Comparison of ENCODE assay signal across 1 cellular context in the genomic region with DNA sequence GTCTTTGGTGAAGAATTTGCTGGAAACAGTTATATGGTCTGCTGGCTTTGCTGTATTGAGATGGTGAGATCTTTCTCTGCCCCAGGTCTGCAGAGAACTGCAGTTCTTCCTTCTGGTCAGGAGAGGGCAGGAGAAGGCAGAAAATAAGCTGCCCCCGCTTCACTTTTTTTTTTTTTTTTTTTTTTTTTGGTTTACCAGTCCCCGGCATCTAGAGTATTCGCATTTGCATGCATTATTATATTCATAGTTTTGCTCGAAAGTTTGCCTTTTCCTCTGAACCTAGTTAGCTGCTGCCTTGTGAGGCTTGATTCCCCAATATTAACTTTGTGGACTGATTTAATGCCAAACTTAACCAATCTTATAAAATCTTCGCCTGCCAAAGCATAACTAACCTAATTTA.
A peak's percentile ranks its signal among the peaks of the same experiment; 100 is the strongest.
TF ChIP-seq lines count a peak whose summit lies in the region.

No MANE protein-coding gene starts in this region.

TF ChIP-seq in GM12878, 131 proteins besides CTCF, POLR2A, EP300 and RAD21 (continued from another document):
- TF ChIP-seq, protein P1, sequence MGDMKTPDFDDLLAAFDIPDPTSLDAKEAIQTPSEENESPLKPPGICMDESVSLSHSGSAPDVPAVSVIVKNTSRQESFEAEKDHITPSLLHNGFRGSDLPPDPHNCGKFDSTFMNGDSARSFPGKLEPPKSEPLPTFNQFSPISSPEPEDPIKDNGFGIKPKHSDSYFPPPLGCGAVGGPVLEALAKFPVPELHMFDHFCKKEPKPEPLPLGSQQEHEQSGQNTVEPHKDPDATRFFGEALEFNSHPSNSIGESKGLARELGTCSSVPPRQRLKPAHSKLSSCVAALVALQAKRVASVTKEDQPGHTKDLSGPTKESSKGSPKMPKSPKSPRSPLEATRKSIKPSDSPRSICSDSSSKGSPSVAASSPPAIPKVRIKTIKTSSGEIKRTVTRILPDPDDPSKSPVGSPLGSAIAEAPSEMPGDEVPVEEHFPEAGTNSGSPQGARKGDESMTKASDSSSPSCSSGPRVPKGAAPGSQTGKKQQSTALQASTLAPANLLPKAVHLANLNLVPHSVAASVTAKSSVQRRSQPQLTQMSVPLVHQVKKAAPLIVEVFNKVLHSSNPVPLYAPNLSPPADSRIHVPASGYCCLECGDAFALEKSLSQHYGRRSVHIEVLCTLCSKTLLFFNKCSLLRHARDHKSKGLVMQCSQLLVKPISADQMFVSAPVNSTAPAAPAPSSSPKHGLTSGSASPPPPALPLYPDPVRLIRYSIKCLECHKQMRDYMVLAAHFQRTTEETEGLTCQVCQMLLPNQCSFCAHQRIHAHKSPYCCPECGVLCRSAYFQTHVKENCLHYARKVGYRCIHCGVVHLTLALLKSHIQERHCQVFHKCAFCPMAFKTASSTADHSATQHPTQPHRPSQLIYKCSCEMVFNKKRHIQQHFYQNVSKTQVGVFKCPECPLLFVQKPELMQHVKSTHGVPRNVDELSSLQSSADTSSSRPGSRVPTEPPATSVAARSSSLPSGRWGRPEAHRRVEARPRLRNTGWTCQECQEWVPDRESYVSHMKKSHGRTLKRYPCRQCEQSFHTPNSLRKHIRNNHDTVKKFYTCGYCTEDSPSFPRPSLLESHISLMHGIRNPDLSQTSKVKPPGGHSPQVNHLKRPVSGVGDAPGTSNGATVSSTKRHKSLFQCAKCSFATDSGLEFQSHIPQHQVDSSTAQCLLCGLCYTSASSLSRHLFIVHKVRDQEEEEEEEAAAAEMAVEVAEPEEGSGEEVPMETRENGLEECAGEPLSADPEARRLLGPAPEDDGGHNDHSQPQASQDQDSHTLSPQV (IDR thresholded peaks at IDR 0.05): no peak
- TF ChIP-seq, protein P2, sequence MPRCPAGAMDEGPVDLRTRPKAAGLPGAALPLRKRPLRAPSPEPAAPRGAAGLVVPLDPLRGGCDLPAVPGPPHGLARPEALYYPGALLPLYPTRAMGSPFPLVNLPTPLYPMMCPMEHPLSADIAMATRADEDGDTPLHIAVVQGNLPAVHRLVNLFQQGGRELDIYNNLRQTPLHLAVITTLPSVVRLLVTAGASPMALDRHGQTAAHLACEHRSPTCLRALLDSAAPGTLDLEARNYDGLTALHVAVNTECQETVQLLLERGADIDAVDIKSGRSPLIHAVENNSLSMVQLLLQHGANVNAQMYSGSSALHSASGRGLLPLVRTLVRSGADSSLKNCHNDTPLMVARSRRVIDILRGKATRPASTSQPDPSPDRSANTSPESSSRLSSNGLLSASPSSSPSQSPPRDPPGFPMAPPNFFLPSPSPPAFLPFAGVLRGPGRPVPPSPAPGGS (IDR thresholded peaks at IDR 0.05; ENCODE audit: borderline replicate concordance, insufficient read depth, low read depth, low read length, poor library complexity, severe bottlenecking): no peak
- TF ChIP-seq EGR1 (IDR thresholded peaks at IDR 0.05; ENCODE audit: borderline replicate concordance in 1 of 2, low read depth in 2 of 2, low read length in 2 of 2) (peak in 1 of 2 experiments; percentile 27; a peak in 1 of 3 replicates), RAD51 (IDR thresholded peaks at IDR 0.05) (no peak), RUNX3 (IDR thresholded peaks at IDR 0.05; ENCODE audit: low read length) (peak; percentile 44; the same call in 1 of the 2 replicates), NR2C1 (IDR thresholded peaks at IDR 0.05) (no peak), BACH1 (IDR thresholded peaks at IDR 0.05; ENCODE audit: borderline replicate concordance) (no peak), NBN (IDR thresholded peaks at IDR 0.05) (0 out of 2 replicates have a peak, but pooled peaks have one; percentile 21)
- TF ChIP-seq, protein P3, sequence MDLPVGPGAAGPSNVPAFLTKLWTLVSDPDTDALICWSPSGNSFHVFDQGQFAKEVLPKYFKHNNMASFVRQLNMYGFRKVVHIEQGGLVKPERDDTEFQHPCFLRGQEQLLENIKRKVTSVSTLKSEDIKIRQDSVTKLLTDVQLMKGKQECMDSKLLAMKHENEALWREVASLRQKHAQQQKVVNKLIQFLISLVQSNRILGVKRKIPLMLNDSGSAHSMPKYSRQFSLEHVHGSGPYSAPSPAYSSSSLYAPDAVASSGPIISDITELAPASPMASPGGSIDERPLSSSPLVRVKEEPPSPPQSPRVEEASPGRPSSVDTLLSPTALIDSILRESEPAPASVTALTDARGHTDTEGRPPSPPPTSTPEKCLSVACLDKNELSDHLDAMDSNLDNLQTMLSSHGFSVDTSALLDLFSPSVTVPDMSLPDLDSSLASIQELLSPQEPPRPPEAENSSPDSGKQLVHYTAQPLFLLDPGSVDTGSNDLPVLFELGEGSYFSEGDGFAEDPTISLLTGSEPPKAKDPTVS (IDR thresholded peaks at IDR 0.05; ENCODE audit: low read depth, low read length): peak; percentile 44; the same call in 1 of the 2 replicates
